ENCODE assay signal across 9 cellular contexts in genomic region chr11:78080818-78081495, GRCh38. TPM values are rescaled to one million over a fixed set of nuclear protein-coding genes. Genes with fewer than 3 reads are reported as not detected.
DNase-seq lines count a peak whose midpoint lies in the region; ATAC-seq and TF ChIP-seq lines count a peak whose summit lies in the region.
"Had no signal": no experiment of that assay in that cellular context is flagged by ENCODE, and none has a peak within 500 bp of the region (broad histone marks: within the 10 kb centered on the region; RNA-seq: fewer than 3 reads in every experiment).

No MANE protein-coding gene starts in this region.

- H3K9me3 Mint-ChIP-seq in activated T-cell treated with anti-CD3 and anti-CD28 coated beads, Interleukin-2, amount 50 U/mL, for 4 hours, result no peaks in the 10 kb centered on the region
- H3K9me3 Mint-ChIP-seq in endothelial cell (ENCODE audit: unreplicated experiment), result no peaks in the 10 kb centered on the region

- H2AFZ ChIP-seq in smooth muscle cell (ENCODE audit: low read depth), result peak overlapping the region; percentile 98

- H3K36me3 Mint-ChIP-seq in activated T-cell treated with anti-CD3 and anti-CD28 coated beads, Interleukin-2, amount 50 U/mL, for 4 hours (ENCODE audit: insufficient read depth), result peaks cover 4% of the 10 kb centered on the region
- H3K36me3 Mint-ChIP-seq in endothelial cell (ENCODE audit: low read depth, unreplicated experiment), result peaks cover 14% of the 10 kb centered on the region

- H4K20me1 ChIP-seq in smooth muscle cell (ENCODE audit: low read depth), result peaks cover 27% of the 10 kb centered on the region

- peaks cover 42% of the 10 kb centered on the region for H3K79me2 ChIP-seq in smooth muscle cell (ENCODE audit: low read depth)

- H3K4me1 Mint-ChIP-seq in activated T-cell treated with anti-CD3 and anti-CD28 coated beads, Interleukin-2, amount 50 U/mL, for 4 hours (ENCODE audit: low read depth), result peaks cover 41% of the 10 kb centered on the region
- H3K4me1 Mint-ChIP-seq in endothelial cell (ENCODE audit: unreplicated experiment), result peaks cover 40% of the 10 kb centered on the region

- no peaks in the 10 kb centered on the region for H3K9me3 ChIP-seq in smooth muscle cell (replicated peaks; ENCODE audit: low read depth)

- H3K9ac ChIP-seq in smooth muscle cell (ENCODE audit: low read depth), result no peak overlapping the region

- H3K27ac ChIP-seq in smooth muscle cell (ENCODE audit: low read depth), result peak overlapping the region; percentile 78

- no peaks in the 10 kb centered on the region for H3K27me3 ChIP-seq in smooth muscle cell (ENCODE audit: low read depth)

- no peaks in the 10 kb centered on the region for H3F3A ChIP-seq in smooth muscle cell (ENCODE audit: low read depth)

- WGBS in smooth muscle cell (ENCODE audit: low lambda C conversion rate), result 72% methylated on average over 11 of the region's 11 CpGs

- ATAC-seq in activated T-cell treated with anti-CD3 and anti-CD28 coated beads, Interleukin-2, amount 50 U/mL, for 4 hours, result no peak
- no peak for ATAC-seq in HG03457 (IDR thresholded peaks at IDR 0.05; ENCODE audit: unreplicated experiment)

- H3K4me2 ChIP-seq in smooth muscle cell, result no peak overlapping the region

- H3K4me1 ChIP-seq in smooth muscle cell (ENCODE audit: low read depth), result peaks cover 10% of the 10 kb centered on the region

- peak overlapping the region; percentile 54 for H3K27ac Mint-ChIP-seq in endothelial cell (ENCODE audit: unreplicated experiment)

- no peak overlapping the region for H3K4me3 ChIP-seq in smooth muscle cell

- TF ChIP-seq CTCF in endothelial cell (IDR thresholded peaks at IDR 0.05; ENCODE audit: unreplicated experiment) (no peak), smooth muscle cell (IDR thresholded peaks at IDR 0.05; ENCODE audit: borderline replicate concordance, insufficient read depth, poor library complexity, severe bottlenecking) (no peak)

- H3K27me3 Mint-ChIP-seq in activated T-cell treated with anti-CD3 and anti-CD28 coated beads, Interleukin-2, amount 50 U/mL, for 4 hours (ENCODE audit: low read depth), result no peaks in the 10 kb centered on the region
- peaks cover 17% of the 10 kb centered on the region for H3K27me3 Mint-ChIP-seq in endothelial cell (ENCODE audit: unreplicated experiment)

- no peaks in the 10 kb centered on the region for H3K36me3 ChIP-seq in smooth muscle cell (ENCODE audit: low read depth)

- peak overlapping the region; percentile 94 for H3K4me3 Mint-ChIP-seq in activated T-cell treated with anti-CD3 and anti-CD28 coated beads, Interleukin-2, amount 50 U/mL, for 4 hours
- H3K4me3 Mint-ChIP-seq in endothelial cell (ENCODE audit: unreplicated experiment), result peak overlapping the region; percentile 11

- DNase-seq in activated T-cell treated with anti-CD3 and anti-CD28 coated beads, Interleukin-2, amount 50 U/mL, for 4 hours, result no peak
- no peak for DNase-seq in activated T-cell treated with anti-CD3 and anti-CD28 coated beads, Interleukin-2, amount 50 U/mL, for 1 hour
- DNase-seq in RPMI7951 (ENCODE audit: low read depth), result peak; percentile 92
- DNase-seq in endothelial cell (ENCODE audit: low spot score), result no peak
- DNase-seq in smooth muscle cell (lab: John Stamatoyannopoulos, UW; ENCODE audit: unreplicated experiment), result no peak
- DNase-seq in germinal center (ENCODE audit: low spot score), result no peak
- DNase-seq in GM19240 (ENCODE audit: insufficient read length, low spot score), result no peak
- DNase-seq: activated effector memory CD4-positive, alpha-beta T cell treated with anti-CD3 and anti-CD28 coated beads, Interleukin-2, amount 50 U/mL, for 16 hours had no signal

RNA-seq across cellular contexts. Expression of gene NDUFC2, which starts 1.3 kb away (rescaled TPM):
- total RNA-seq in activated T-cell treated with anti-CD3 and anti-CD28 coated beads, Interleukin-2, amount 50 U/mL, for 4 hours, result 100 to 1,000 TPM; 217 to 246 (median 227) TPM
- 320 and 392 TPM in 2 replicates for total RNA-seq in RPMI7951 (2014; rRNA removed; shearing (Covaris generic))
- total RNA-seq in endothelial cell (ENCODE audit: unreplicated experiment) (203 TPM), smooth muscle cell (135 and 164 TPM in 2 replicates)
- 472 and 509 TPM in 2 replicates for polyA plus RNA-seq in smooth muscle cell

RNA-seq across cellular contexts. Expression of gene THRSP, which starts 17.3 kb away (rescaled TPM):
- total RNA-seq in activated T-cell treated with anti-CD3 and anti-CD28 coated beads, Interleukin-2, amount 50 U/mL, for 4 hours, result not detected
- total RNA-seq in RPMI7951 (2014; rRNA removed; shearing (Covaris generic)), result not detected in 2 replicates
- not detected for total RNA-seq in endothelial cell (ENCODE audit: unreplicated experiment)
- not detected in 2 replicates for total RNA-seq in smooth muscle cell
- not detected in 2 replicates for polyA plus RNA-seq in smooth muscle cell

RNA-seq across cellular contexts. Expression of gene KCTD14, which starts 57.9 kb away (rescaled TPM):
- total RNA-seq in activated T-cell treated with anti-CD3 and anti-CD28 coated beads, Interleukin-2, amount 50 U/mL, for 4 hours, result under 1 TPM in 2 of 3 donors, not detected in 1; 0.38 to 0.45 TPM
- total RNA-seq in RPMI7951 (2014; rRNA removed; shearing (Covaris generic)), result 7.1 TPM in 2 replicates
- total RNA-seq in endothelial cell (ENCODE audit: unreplicated experiment), result 0.97 TPM
- total RNA-seq in smooth muscle cell, result 0.45 and 1.5 TPM in 2 replicates
- polyA plus RNA-seq in smooth muscle cell, result 1.7 and 4.6 TPM in 2 replicates

RNA-seq across cellular contexts. Expression of gene ALG8, which starts 58.5 kb away (rescaled TPM):
- 10 to 100 TPM; 41.4 to 54.2 (median 51.5) TPM for total RNA-seq in activated T-cell treated with anti-CD3 and anti-CD28 coated beads, Interleukin-2, amount 50 U/mL, for 4 hours
- 87.5 and 115 TPM in 2 replicates for total RNA-seq in RPMI7951 (2014; rRNA removed; shearing (Covaris generic))
- 31.4 TPM for total RNA-seq in endothelial cell (ENCODE audit: unreplicated experiment)
- 68.3 and 103 TPM in 2 replicates for total RNA-seq in smooth muscle cell
- 62.0 and 66.4 TPM in 2 replicates for polyA plus RNA-seq in smooth muscle cell
